In genomic region chr16:31429314-31429713, GRCh38 we compare ENCODE assay signal across 17 cellular contexts. TPM values are rescaled to one million over a fixed set of nuclear protein-coding genes. Genes with fewer than 3 reads are reported as not detected.
DNase-seq lines count a peak whose midpoint lies in the region; ATAC-seq and TF ChIP-seq lines count a peak whose summit lies in the region.
"Had no signal": no experiment of that assay in that cellular context is flagged by ENCODE, and none has a peak within 500 bp of the region (broad histone marks: within the 10 kb centered on the region; RNA-seq: fewer than 3 reads in every experiment).

No MANE protein-coding gene starts in this region.

- H4K20me1 ChIP-seq in hepatocyte (ENCODE audit: insufficient read depth, poor library complexity, severe bottlenecking): no peaks in the 10 kb centered on the region

- H3K9me3 Mint-ChIP-seq in effector memory CD8-positive, alpha-beta T cell: no peaks in the 10 kb centered on the region

- H3K4me3 Mint-ChIP-seq in effector memory CD8-positive, alpha-beta T cell: no peak overlapping the region

- no peak overlapping the region for H3K27ac ChIP-seq in RWPE2 (ENCODE audit: poor library complexity, severe bottlenecking)
- H3K27ac ChIP-seq in hepatocyte: peak overlapping the region; percentile 12
- peak overlapping the region; percentile 99 for H3K27ac ChIP-seq in skeletal muscle tissue (ENCODE audit: low read depth, low read length)
- H3K27ac ChIP-seq: C4-2B, RWPE1 had no signal

- peak overlapping the region; percentile 49 for H3K4me2 ChIP-seq in hepatocyte

- H3K27ac Mint-ChIP-seq in effector memory CD8-positive, alpha-beta T cell: no peak overlapping the region

- H3K4me3 ChIP-seq in RWPE2 (ENCODE audit: severe bottlenecking) (no peak overlapping the region), hepatocyte (no peak overlapping the region), skeletal muscle tissue (ENCODE audit: low read length in 3 of 3) (peak overlapping the region; percentile 45 to 87 (median 80))
- H3K4me3 ChIP-seq: K562 had no signal

- H3K27me3 Mint-ChIP-seq in effector memory CD8-positive, alpha-beta T cell: no peaks in the 10 kb centered on the region

- TF ChIP-seq CTCF in RWPE2 (IDR thresholded peaks at IDR 0.05; ENCODE audit: poor library complexity, severe bottlenecking) (no peak), hepatocyte (IDR thresholded peaks at IDR 0.05; ENCODE audit: poor library complexity) (no peak)

- no peaks in the 10 kb centered on the region for H3K79me2 ChIP-seq in hepatocyte

- peaks cover 3 to 5% of the 10 kb centered on the region in 2 donors for H3K4me1 Mint-ChIP-seq in effector memory CD8-positive, alpha-beta T cell (ENCODE audit: low read depth in 2 of 2)

- H2AFZ ChIP-seq in hepatocyte: no peak overlapping the region

- DNase-seq in RWPE2 (ENCODE audit: low spot score) (peak; percentile 3), hepatocyte (ENCODE audit: low spot score) (no peak)
- no peak for DNase-seq in effector memory CD8-positive, alpha-beta T cell
- DNase-seq: DND-41, GDM1, NCI-H1417 treated with DMSO at 0.1 percent for 48 hours, NCI-H1930, NCI-H748 treated with DMSO at 0.1 percent for 48 hours had no signal

- H3K27me3 ChIP-seq in RWPE2 (ENCODE audit: insufficient read depth, poor library complexity, severe bottlenecking): no peaks in the 10 kb centered on the region
- no peaks in the 10 kb centered on the region for H3K27me3 ChIP-seq in hepatocyte
- H3K27me3 ChIP-seq in skeletal muscle tissue (ENCODE audit: control insufficient read depth in 3 of 3, insufficient read depth in 3 of 3, low read length in 3 of 3): no peaks in the 10 kb centered on the region

- peaks cover 5% of the 10 kb centered on the region for H3K36me3 Mint-ChIP-seq in effector memory CD8-positive, alpha-beta T cell (ENCODE audit: insufficient read depth)

- H3K9ac ChIP-seq in skeletal muscle tissue (ENCODE audit: low read depth in 1 of 3, low read length in 3 of 3): peak overlapping the region; percentile 88 to 98 (median 95)

- H3K36me3 ChIP-seq in RWPE2 (ENCODE audit: low read depth) (no peaks in the 10 kb centered on the region), hepatocyte (replicated peaks; ENCODE audit: insufficient read depth, low read depth) (no peaks in the 10 kb centered on the region), skeletal muscle tissue (ENCODE audit: control insufficient read depth in 3 of 3, insufficient read depth in 3 of 3, low read length in 3 of 3) (peaks cover 9 to 14% (median 13%) of the 10 kb centered on the region in 3 donors)

- H3K9me2 ChIP-seq in hepatocyte (replicated peaks; ENCODE audit: insufficient read depth): no peaks in the 10 kb centered on the region

- WGBS in hepatocyte (ENCODE audit: low lambda C conversion rate, missing lambda C conversion rate): 73% methylated on average over 1 of the region's 1 CpG

- H3K9me3 ChIP-seq in RWPE2 (ENCODE audit: severe bottlenecking): no peaks in the 10 kb centered on the region
- no peaks in the 10 kb centered on the region for H3K9me3 ChIP-seq in hepatocyte (ENCODE audit: low read depth)
- no peaks in the 10 kb centered on the region for H3K9me3 ChIP-seq in skeletal muscle tissue (ENCODE audit: control insufficient read depth in 3 of 3, low read length in 3 of 3)

- H3K4me1 ChIP-seq in RWPE2 (ENCODE audit: insufficient read depth, poor library complexity, severe bottlenecking) (peaks cover 3% of the 10 kb centered on the region), hepatocyte (ENCODE audit: insufficient read depth) (peaks cover 15% of the 10 kb centered on the region), skeletal muscle tissue (ENCODE audit: control insufficient read depth in 3 of 3, insufficient read depth in 3 of 3, low read length in 3 of 3) (peaks cover 43 to 70% (median 54%) of the 10 kb centered on the region in 3 donors)

- no peak for ATAC-seq in RWPE2 (ENCODE audit: low read depth)
- peak; percentile 40 for ATAC-seq in effector memory CD8-positive, alpha-beta T cell (replicated peaks)
- no peak for ATAC-seq in HG03520 (IDR thresholded peaks at IDR 0.05; ENCODE audit: unreplicated experiment)
- ATAC-seq in HG02763 (IDR thresholded peaks at IDR 0.05; ENCODE audit: unreplicated experiment): no peak
- ATAC-seq in GM18873 (IDR thresholded peaks at IDR 0.05; ENCODE audit: low FRiP score, unreplicated experiment): no peak
- ATAC-seq: K562 had no signal

RNA-seq across cellular contexts. Expression of gene COX6A2, which starts 1.2 kb away (rescaled TPM):
- total RNA-seq in hepatocyte: not detected in 2 replicates
- polyA plus RNA-seq in hepatocyte: 1.7 TPM in 1 of 2 replicates, not detected in the other
- total RNA-seq in skeletal muscle tissue: 49.1 TPM
- total RNA-seq: H4, K562, NCI-H460 had no signal
- polyA plus RNA-seq: K562 had no signal

RNA-seq across cellular contexts. Expression of gene ZNF843, which starts 13.3 kb away (rescaled TPM):
- total RNA-seq in hepatocyte (1.2 and 1.7 TPM in 2 replicates), skeletal muscle tissue (0.52 TPM)
- polyA plus RNA-seq in hepatocyte: 0.54 and 0.64 TPM in 2 replicates
- total RNA-seq: K562 had no signal

RNA-seq across cellular contexts. Expression of gene ARMC5, which starts 30.0 kb away (rescaled TPM):
- 11.4 and 12.2 TPM in 2 replicates for total RNA-seq in hepatocyte
- 19.4 and 19.6 TPM in 2 replicates for polyA plus RNA-seq in hepatocyte
- 6.8 TPM for total RNA-seq in skeletal muscle tissue

RNA-seq across cellular contexts. Expression of gene ITGAD, which starts 36.2 kb away (rescaled TPM):
- total RNA-seq in hepatocyte: not detected in 2 replicates
- not detected in 2 replicates for polyA plus RNA-seq in hepatocyte
- total RNA-seq in skeletal muscle tissue: under 0.01 TPM
- total RNA-seq: H4, K562, NCI-H460 had no signal
- polyA plus RNA-seq: K562 had no signal

RNA-seq across cellular contexts. Expression of gene TGFB1I1, which starts 42.6 kb away (rescaled TPM):
- 14.5 and 15.7 TPM in 2 replicates for total RNA-seq in hepatocyte
- polyA plus RNA-seq in hepatocyte: 34.8 and 35.4 TPM in 2 replicates
- 30.8 TPM for total RNA-seq in skeletal muscle tissue

Comparison
In these comparisons a context has a peak if more than half of its experiments do, and no peak if none do; other contexts are left out.
1. H3K4me3 ChIP-seq: peak in skeletal muscle tissue (3 of 3); none in RWPE2 (single experiment) and hepatocyte (single experiment).
2. RNA of gene COX6A2, which starts 1.2 kb away (total RNA-seq): 49.1 TPM in skeletal muscle tissue (single experiment); not detected in hepatocyte; every median in the first group is over 10 times any median in the second.